Comparison of ENCODE assay signal across 18 cellular contexts in the genomic region with DNA sequence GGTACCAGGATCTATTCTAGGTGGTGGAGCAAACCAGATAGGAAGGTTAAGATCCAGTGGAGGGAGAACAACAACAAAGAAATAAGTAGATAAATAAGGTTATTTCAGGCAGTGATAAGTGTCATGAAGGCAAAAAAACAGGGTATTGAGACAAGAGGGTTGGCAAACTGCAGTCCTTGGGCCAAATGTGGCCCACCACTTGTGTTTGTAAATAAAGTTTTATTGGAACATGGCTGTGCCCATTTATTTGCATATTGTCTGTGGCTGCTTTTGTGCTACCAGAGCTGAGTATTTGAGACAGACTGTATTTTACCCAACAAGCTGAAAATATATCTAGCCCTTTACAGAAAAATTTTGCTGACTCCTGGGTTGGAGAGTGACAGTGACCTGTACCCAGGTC.
A peak's percentile ranks its signal among the peaks of the same experiment; 100 is the strongest.
DNase-seq lines count a peak whose midpoint lies in the region; ATAC-seq, FAIRE-seq and TF ChIP-seq lines count a peak whose summit lies in the region.
"Had no signal": no experiment of that assay in that cellular context is flagged by ENCODE, and none has a peak within 500 bp of the region (broad histone marks: within the 10 kb centered on the region; RNA-seq: fewer than 3 reads in every experiment).

No MANE protein-coding gene starts in this region.

- in situ Hi-C loops in GM12878 (cut with MboI): no loop called here

- no peak for TF ChIP-seq POLR2A in GM12878 (IDR thresholded peaks at IDR 0.05; ENCODE audit: low read depth, low read length)

- H3K79me2 ChIP-seq in GM12878 (ENCODE audit: control insufficient read depth, insufficient read depth, low read length): no peaks in the 10 kb centered on the region

- RAD21 ChIA-PET in GM12878 (lab: Charles Lee; ENCODE audit: unreplicated experiment): no interaction called here

- H3K36me3 ChIP-seq in CD8-positive, alpha-beta T cell (ENCODE audit: insufficient read depth, low read length): no peaks in the 10 kb centered on the region
- H3K36me3 ChIP-seq in GM12878 (ENCODE audit: control insufficient read depth in 2 of 2, insufficient read depth in 2 of 2, low read length in 1 of 2): no peaks in the 10 kb centered on the region
- H3K36me3 ChIP-seq in Caco-2 (ENCODE audit: control insufficient read depth, insufficient read depth, low read length): no peaks in the 10 kb centered on the region

- H3K27ac Mint-ChIP-seq in CD8-positive, alpha-beta T cell: peak overlapping the region; percentile 30
- H3K27ac Mint-ChIP-seq in memory B cell: peak overlapping the region; percentile 22
- H3K27ac Mint-ChIP-seq in Caco-2 (ENCODE audit: unreplicated experiment): no peak overlapping the region
- H3K27ac Mint-ChIP-seq: B cell; CD4-positive, alpha-beta T cell; GM23338; H9; HFFc6 had no signal

- TF ChIP-seq RAD21 in GM12878 (IDR thresholded peaks at IDR 0.05; ENCODE audit: insufficient read depth, low read depth, low read length): no peak

- H3K4me1 ChIP-seq in CD8-positive, alpha-beta T cell (ENCODE audit: insufficient read depth, low read length): peaks cover 15% of the 10 kb centered on the region
- H3K4me1 ChIP-seq in GM12878 (ENCODE audit: control insufficient read depth, insufficient read depth, low read length) (peaks cover 20% of the 10 kb centered on the region), Caco-2 (no peaks in the 10 kb centered on the region)

- no peak for TF ChIP-seq CTCF in CD8-positive, alpha-beta T cell (IDR thresholded peaks at IDR 0.05)
- TF ChIP-seq CTCF in GM12878 (IDR thresholded peaks at IDR 0.05 in 2 of 3, conservative IDR thresholded peaks at IDR 0.05 in 1 of 3; ENCODE audit: control insufficient read depth in 2 of 3, extremely low read depth in 1 of 3, insufficient read depth in 1 of 3, low read depth in 3 of 3, low read length in 3 of 3) (no peak), RWPE1 (conservative IDR thresholded peaks at IDR 0.05; ENCODE audit: low read depth) (no peak), Caco-2 (IDR thresholded peaks at IDR 0.05; ENCODE audit: insufficient read depth in 1 of 2, low read depth in 1 of 2, low read length in 1 of 2, severe bottlenecking in 1 of 2, unreplicated experiment in 1 of 2) (no peak)

- TF ChIP-seq EP300 in GM12878 (IDR thresholded peaks at IDR 0.05; ENCODE audit: borderline replicate concordance in 1 of 2, control insufficient read depth in 1 of 2, low read depth in 2 of 2, low read length in 2 of 2): no peak

- H3K9me3 ChIP-seq in CD8-positive, alpha-beta T cell (ENCODE audit: low read length): no peaks in the 10 kb centered on the region
- no peaks in the 10 kb centered on the region; the same call in 2 of the 3 replicates for H3K9me3 ChIP-seq in GM12878 (replicated peaks; ENCODE audit: control insufficient read depth, insufficient read depth, low read length)
- no peaks in the 10 kb centered on the region for H3K9me3 ChIP-seq in Caco-2
- H3K9me3 ChIP-seq: BLaER1 had no signal

- no peaks in the 10 kb centered on the region for H3K9me3 Mint-ChIP-seq in CD8-positive, alpha-beta T cell
- peaks cover 2% of the 10 kb centered on the region for H3K9me3 Mint-ChIP-seq in memory B cell
- H3K9me3 Mint-ChIP-seq in Caco-2 (ENCODE audit: unreplicated experiment): no peaks in the 10 kb centered on the region
- H3K9me3 Mint-ChIP-seq: CD4-positive, alpha-beta T cell; GM23338; H9; HFFc6 had no signal

- SMC1A ChIA-PET in GM12878 (lab: Charles Lee; ENCODE audit: uncharacterized antibody, unreplicated experiment): interaction anchor here (1.2 kb wide), 1 partner anchor 358 kb away, joined by 3 read pairs; no protein-coding TSS in a partner anchor

- H3K4me3 Mint-ChIP-seq in CD8-positive, alpha-beta T cell: no peak overlapping the region
- H3K4me3 Mint-ChIP-seq in memory B cell (no peak overlapping the region), Caco-2 (ENCODE audit: unreplicated experiment) (no peak overlapping the region)
- H3K4me3 Mint-ChIP-seq: B cell; CD4-positive, alpha-beta T cell; GM23338; H9; HFFc6 had no signal

- no peak overlapping the region for H3K4me2 ChIP-seq in GM12878 (ENCODE audit: control insufficient read depth, insufficient read depth)
- H3K4me2 ChIP-seq: BLaER1, GM23338 had no signal

- no peak for FAIRE-seq in GM12878 (lab: Jason Lieb, UNC)
- FAIRE-seq: G401.6 had no signal

- H3K4me3 ChIP-seq in CD8-positive, alpha-beta T cell (ENCODE audit: low read depth, low read length): no peak overlapping the region
- H3K4me3 ChIP-seq in GM12878 (no peak overlapping the region), Caco-2 (ENCODE audit: low read depth, low read length) (no peak overlapping the region)
- H3K4me3 ChIP-seq: BLaER1, GM23338 had no signal

- no peaks in the 10 kb centered on the region for H4K20me1 ChIP-seq in GM12878 (ENCODE audit: control insufficient read depth, insufficient read depth)

- no peak for ATAC-seq in CD8-positive, alpha-beta T cell
- no peak for ATAC-seq in GM12878
- ATAC-seq in memory B cell (ENCODE audit: low read depth): no peak
- ATAC-seq: GM23338, HCT116 had no signal

- intact Hi-C loops in CD8-positive, alpha-beta T cell (cut with DNase I, micrococcal nuclease): no loop called here
- intact Hi-C loops in GM12878 (cut with micrococcal nuclease; ENCODE audit: unreplicated experiment) (no loop called here), Caco-2 (cut with micrococcal nuclease; ENCODE audit: unreplicated experiment) (no loop called here)

- BruUV-seq in GM12878 (replicated peaks; lab: Mats Ljungman, UMichigan) (no TSS peak), Caco-2 (replicated peaks; lab: Mats Ljungman, UMichigan) (no TSS peak)

- CTCF ChIA-PET in CD8-positive, alpha-beta T cell (lab: Charles Lee): interaction anchor here (1.0 kb wide), 1 partner anchor 11 kb away, joined by 3 read pairs; no protein-coding TSS in a partner anchor
- CTCF ChIA-PET in GM12878 (lab: Yijun Ruan, JAX): interaction anchor here (1.1 to 1.2 kb wide), 2 partner anchors 9 to 12 kb away, joined by 3 read pairs; no protein-coding TSS in a partner anchor
- CTCF ChIA-PET in RWPE1 (lab: Yijun Ruan, JAX): no interaction called here
- CTCF ChIA-PET in HEK293T (lab: Yijun Ruan, JAX): no interaction called here
- CTCF ChIA-PET in Caco-2 (lab: Charles Lee): no interaction called here

- H3K4me1 Mint-ChIP-seq in CD8-positive, alpha-beta T cell (ENCODE audit: low read depth): peaks cover 17% of the 10 kb centered on the region
- H3K4me1 Mint-ChIP-seq in memory B cell: peaks cover 7% of the 10 kb centered on the region
- H3K4me1 Mint-ChIP-seq in Caco-2 (ENCODE audit: low read depth, unreplicated experiment): no peaks in the 10 kb centered on the region

- peaks cover 24% of the 10 kb centered on the region for H3K36me3 Mint-ChIP-seq in CD8-positive, alpha-beta T cell
- H3K36me3 Mint-ChIP-seq in memory B cell (peaks cover 17% of the 10 kb centered on the region), Caco-2 (ENCODE audit: insufficient read depth, unreplicated experiment) (no peaks in the 10 kb centered on the region)

- no peak for DNase-seq in CD8-positive, alpha-beta T cell
- DNase-seq in GM12878 (ENCODE audit: low read depth, low spot score) (no peak), memory B cell (ENCODE audit: low spot score in 2 of 2) (no peak), RWPE1 (ENCODE audit: low spot score) (no peak), HEK293T (ENCODE audit: extremely low spot score) (no peak), Caco-2 (no peak)
- DNase-seq: CD4-positive, alpha-beta T cell; COR-L47; DMS153; DND-41; H9; HFFc6 had no signal

- H3K27me3 Mint-ChIP-seq in CD8-positive, alpha-beta T cell (ENCODE audit: low read depth): no peaks in the 10 kb centered on the region
- no peaks in the 10 kb centered on the region for H3K27me3 Mint-ChIP-seq in memory B cell
- no peaks in the 10 kb centered on the region for H3K27me3 Mint-ChIP-seq in Caco-2 (ENCODE audit: insufficient read depth, unreplicated experiment)
- H3K27me3 Mint-ChIP-seq: B cell; CD4-positive, alpha-beta T cell had no signal

- no peak overlapping the region for H3K27ac ChIP-seq in CD8-positive, alpha-beta T cell (ENCODE audit: low read depth, low read length)
- no peak overlapping the region for H3K27ac ChIP-seq in GM12878 (ENCODE audit: control insufficient read depth, insufficient read depth)
- H3K27ac ChIP-seq in RWPE1: no peak overlapping the region
- H3K27ac ChIP-seq: BLaER1, C4-2B had no signal

- H3K27me3 ChIP-seq in CD8-positive, alpha-beta T cell (ENCODE audit: insufficient read depth, low read length): no peaks in the 10 kb centered on the region
- H3K27me3 ChIP-seq in GM12878 (replicated peaks in 1 of 2; ENCODE audit: control insufficient read depth in 2 of 2, insufficient read depth in 2 of 2, low read length in 1 of 2) (no peaks in the 10 kb centered on the region), Caco-2 (replicated peaks; ENCODE audit: control insufficient read depth, insufficient read depth, low read length) (no peaks in the 10 kb centered on the region)
- H3K27me3 ChIP-seq: BLaER1 had no signal

- H2AFZ ChIP-seq in GM12878 (ENCODE audit: control insufficient read depth, low read depth, low read length): no peak overlapping the region
- H2AFZ ChIP-seq: GM23338 had no signal

- H3K9ac ChIP-seq in GM12878 (ENCODE audit: control insufficient read depth, insufficient read depth, low read length): no peak overlapping the region
- H3K9ac ChIP-seq: BLaER1 had no signal

- POLR2A ChIA-PET in CD8-positive, alpha-beta T cell (lab: Charles Lee): no interaction called here
- POLR2A ChIA-PET in GM12878 (lab: Charles Lee) (no interaction called here), RWPE1 (lab: Yijun Ruan, JAX; ENCODE audit: low non-redundant PET) (no interaction called here), HEK293T (lab: Yijun Ruan, JAX) (no interaction called here), Caco-2 (lab: Charles Lee) (no interaction called here)

TF ChIP-seq in HEK293T, 16 proteins besides CTCF, POLR2A, EP300 and RAD21:
- TF ChIP-seq L3MBTL2 (conservative IDR thresholded peaks at IDR 0.05) (no peak), LEF1 (IDR thresholded peaks at IDR 0.05; ENCODE audit: borderline replicate concordance) (no peak)

Comparison
In these comparisons a context has a peak if more than half of its experiments do, and no peak if none do; other contexts are left out.
1. CTCF ChIA-PET loops: an anchor here in CD8-positive, alpha-beta T cell (1.0 kb wide) and GM12878 (1.1 to 1.2 kb wide); none called in RWPE1, HEK293T and Caco-2.